ENCODE assay signal across 18 cellular contexts in genomic region chr17:77327181-77327565, GRCh38.
DNase-seq lines count a peak whose midpoint lies in the region; ATAC-seq, FAIRE-seq and TF ChIP-seq lines count a peak whose summit lies in the region.
"Had no signal": no experiment of that assay in that cellular context is flagged by ENCODE, and none has a peak within 500 bp of the region (broad histone marks: within the 10 kb centered on the region; RNA-seq: fewer than 3 reads in every experiment).

No MANE protein-coding gene starts in this region.

- peaks cover 74% of the 10 kb centered on the region for H3K4me1 ChIP-seq in mucosa of descending colon (ENCODE audit: low read depth)

- no peak for TF ChIP-seq CTCF in mucosa of descending colon (IDR thresholded peaks at IDR 0.05)
- TF ChIP-seq CTCF in endothelial cell (IDR thresholded peaks at IDR 0.05; ENCODE audit: unreplicated experiment) = no peak

- intact Hi-C loops in Right ventricle myocardium superior (cut with DNase I) = no loop called here
- intact Hi-C loops in Right ventricle myocardium inferior (cut with DNase I) = no loop called here
- intact Hi-C loops in mucosa of descending colon (cut with DNase I, micrococcal nuclease) = no loop called here

- H3K27me3 Mint-ChIP-seq in central memory CD8-positive, alpha-beta T cell = no peaks in the 10 kb centered on the region
- peaks cover 4% of the 10 kb centered on the region for H3K27me3 Mint-ChIP-seq in endothelial cell (ENCODE audit: unreplicated experiment)

- no peak for ATAC-seq in Right ventricle myocardium superior (ENCODE audit: poor library complexity)
- no peak for ATAC-seq in Right ventricle myocardium inferior
- no peak for ATAC-seq in central memory CD8-positive, alpha-beta T cell (replicated peaks; ENCODE audit: extremely low read depth, poor library complexity, severe bottlenecking)
- no peak for ATAC-seq in mucosa of descending colon
- no peak for ATAC-seq in GM21737 (IDR thresholded peaks at IDR 0.05; ENCODE audit: unreplicated experiment)

- H3K9me3 ChIP-seq in mucosa of descending colon = no peaks in the 10 kb centered on the region
- H3K9me3 ChIP-seq: right atrium auricular region, tibial artery had no signal

- H3K4me1 Mint-ChIP-seq in central memory CD8-positive, alpha-beta T cell = peaks cover 61% of the 10 kb centered on the region
- peaks cover 25% of the 10 kb centered on the region for H3K4me1 Mint-ChIP-seq in endothelial cell (ENCODE audit: unreplicated experiment)

- H3K36me3 ChIP-seq in mucosa of descending colon (ENCODE audit: low read depth) = no peaks in the 10 kb centered on the region
- H3K36me3 ChIP-seq: right atrium auricular region had no signal

- no peak overlapping the region for H3K4me3 Mint-ChIP-seq in central memory CD8-positive, alpha-beta T cell
- H3K4me3 Mint-ChIP-seq in endothelial cell (ENCODE audit: unreplicated experiment) = no peak overlapping the region
- H3K4me3 Mint-ChIP-seq: brain had no signal

- H3K4me3 ChIP-seq in mucosa of descending colon = no peak overlapping the region
- H3K4me3 ChIP-seq: right atrium auricular region, tibial artery had no signal

- DNase-seq in Right ventricle myocardium superior (peak; percentile 27), Right ventricle myocardium inferior (ENCODE audit: missing footprints) (no peak), mucosa of descending colon (peak in 2 of 3 donors; percentile 43 to 56), ureter (ENCODE audit: low spot score) (peak; percentile 42), endothelial cell (ENCODE audit: low spot score) (no peak), GM19239 (ENCODE audit: insufficient read length, low spot score) (no peak)
- no peak for DNase-seq in central memory CD8-positive, alpha-beta T cell (ENCODE audit: low spot score in 2 of 2)
- DNase-seq: hypothalamus; NCI-H2171; NK-92 treated with Interleukin-12 subunit alpha and Interleukin-12 subunit beta, amount 100 ng/mL, for 24 hours; SHP77 treated with DMSO at 0.1 percent for 48 hours; stimulated activated CD4-positive, alpha-beta T cell treated with anti-CD3 and anti-CD28 coated beads, Interleukin-2, amount 100 ng/mL, for 48 hours; stimulated activated CD8-positive, alpha-beta memory T cell treated with anti-CD3 and anti-CD28 coated beads, Interleukin-4, amount 100 ng/mL, for 48 hours had no signal

- H3K9me3 Mint-ChIP-seq in central memory CD8-positive, alpha-beta T cell = no peaks in the 10 kb centered on the region
- H3K9me3 Mint-ChIP-seq in endothelial cell (ENCODE audit: unreplicated experiment) = no peaks in the 10 kb centered on the region

- FAIRE-seq in GM19239 (lab: Jason Lieb, UNC) = no peak
- FAIRE-seq: GM18507 had no signal

- H3K27ac Mint-ChIP-seq in central memory CD8-positive, alpha-beta T cell (ENCODE audit: low read depth) = peak overlapping the region; percentile 51
- no peak overlapping the region for H3K27ac Mint-ChIP-seq in endothelial cell (ENCODE audit: unreplicated experiment)

- H3K36me3 Mint-ChIP-seq in central memory CD8-positive, alpha-beta T cell (ENCODE audit: insufficient read depth) = peaks cover 9% of the 10 kb centered on the region
- H3K36me3 Mint-ChIP-seq in endothelial cell (ENCODE audit: low read depth, unreplicated experiment) = no peaks in the 10 kb centered on the region
- H3K36me3 Mint-ChIP-seq: brain had no signal

Comparison
In these comparisons a context has a peak if more than half of its experiments do, and no peak if none do; other contexts are left out.
1. DNase-seq: peak in Right ventricle myocardium superior (single experiment), mucosa of descending colon (2 of 3) and ureter (single experiment); none in Right ventricle myocardium inferior (single experiment), central memory CD8-positive, alpha-beta T cell (0 of 2), endothelial cell (single experiment) and GM19239 (single experiment).